In the genomic region with DNA sequence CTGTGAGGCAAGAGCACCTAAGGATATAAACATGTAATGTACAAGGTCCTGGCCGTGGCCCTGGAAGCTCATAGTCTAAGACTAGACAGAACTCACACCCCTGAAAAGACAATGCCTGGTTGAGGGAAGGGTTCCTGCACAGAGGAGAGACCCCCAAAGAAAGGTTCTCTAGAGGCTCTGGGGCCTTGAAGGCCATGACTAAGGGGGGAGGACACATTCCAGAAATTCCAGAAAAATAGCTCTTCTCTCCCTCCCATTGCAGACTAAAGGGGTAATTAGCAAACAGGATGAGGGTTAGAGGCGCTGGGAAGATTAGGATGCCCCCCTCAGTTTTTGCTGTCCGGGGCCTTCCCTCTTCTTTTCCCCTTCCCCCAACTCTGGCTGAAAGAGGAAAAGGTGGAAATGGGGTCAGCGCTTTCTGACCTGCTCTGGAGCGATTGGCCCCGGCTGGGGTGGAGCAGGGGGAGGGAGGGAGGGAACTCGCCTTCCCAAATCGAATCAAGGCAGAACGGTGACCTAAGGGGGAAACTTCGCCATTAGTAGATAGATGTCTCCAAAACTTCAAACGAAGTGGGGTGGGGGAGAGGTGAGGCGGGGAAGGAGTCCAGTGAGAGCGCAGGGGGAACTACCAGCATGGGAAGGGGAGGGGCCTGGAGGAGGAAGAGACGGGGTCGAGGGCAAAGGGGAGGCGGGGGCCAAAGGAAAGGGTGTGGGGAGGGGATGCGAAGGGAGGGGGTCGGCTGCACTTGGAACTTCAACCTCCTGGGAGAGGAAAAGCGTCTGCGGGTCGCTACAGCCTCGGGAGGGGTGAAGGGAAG, we compare ENCODE assay signal across 1 cellular context.
TF ChIP-seq lines count a peak whose summit lies in the region.

No MANE protein-coding gene starts in this region.

TF ChIP-seq in H1, 55 proteins besides CTCF, POLR2A, EP300 and RAD21:
- TF ChIP-seq YY1 (IDR thresholded peaks at IDR 0.05; ENCODE audit: low read depth, low read length) (no peak), SP4 (IDR thresholded peaks at IDR 0.05; ENCODE audit: low read length) (no peak), KDM5A (IDR thresholded peaks at IDR 0.05; ENCODE audit: low read length) (no peak), CTBP2 (IDR thresholded peaks at IDR 0.05; ENCODE audit: borderline replicate concordance, insufficient read depth, insufficient read length, low read length) (peak; percentile 6), RNF2 (IDR thresholded peaks at IDR 0.05; ENCODE audit: borderline replicate concordance, low read depth, low read length, missing control alignments, poor library complexity, severe bottlenecking) (peak; percentile 76), TEAD4 (IDR thresholded peaks at IDR 0.05; ENCODE audit: low read depth, low read length) (peak; percentile 90)
